Comparison of ENCODE assay signal across 9 cellular contexts in genomic region chr15:55279100-55279745, GRCh38. TPM values are rescaled to one million over a fixed set of nuclear protein-coding genes. Genes with fewer than 3 reads are reported as not detected.
A peak's percentile ranks its signal among the peaks of the same experiment; 100 is the strongest.
DNase-seq lines count a peak whose midpoint lies in the region; ATAC-seq and TF ChIP-seq lines count a peak whose summit lies in the region.
"Had no signal": no experiment of that assay in that cellular context is flagged by ENCODE, and none has a peak within 500 bp of the region (broad histone marks: within the 10 kb centered on the region; RNA-seq: fewer than 3 reads in every experiment).

No MANE protein-coding gene starts in this region.

- RAD21 ChIA-PET in HCT116 (lab: Charles Lee; ENCODE audit: low non-redundant PET in 1 of 2, low total read pairs in 2 of 2, uncharacterized antibody in 2 of 2, unreplicated experiment in 2 of 2): no interaction called here

- TF ChIP-seq POLR2A in HCT116 (IDR thresholded peaks at IDR 0.05; ENCODE audit: borderline replicate concordance, extremely low read depth, insufficient read depth, insufficient read length) (no peak), gastroesophageal sphincter (IDR thresholded peaks at IDR 0.05) (no peak)

- no TSS peak for BruUV-seq in HCT116 (replicated peaks; lab: Mats Ljungman, UMichigan)

- TF ChIP-seq EP300 in gastroesophageal sphincter (IDR thresholded peaks at IDR 0.05): no peak

- no peak overlapping the region for H3K9ac ChIP-seq in HCT116 (ENCODE audit: low read length)

- no peaks in the 10 kb centered on the region for H3K9me3 Mint-ChIP-seq in CD4-positive, CD25-positive, alpha-beta regulatory T cell
- no peaks in the 10 kb centered on the region for H3K9me3 Mint-ChIP-seq in activated naive CD8-positive, alpha-beta T cell (ENCODE audit: low read depth)
- H3K9me3 Mint-ChIP-seq in naive B cell: peaks cover 0 to 4% (median 0%) of the 10 kb centered on the region in 7 donors
- no peaks in the 10 kb centered on the region for H3K9me3 Mint-ChIP-seq in chondrocyte (ENCODE audit: low read depth)

- POLR2A ChIA-PET in HCT116 (lab: Charles Lee): no interaction called here

- no peaks in the 10 kb centered on the region for H3K27me3 ChIP-seq in CD4-positive, CD25-positive, alpha-beta regulatory T cell (ENCODE audit: control insufficient read depth, insufficient read depth, low read length)
- H3K27me3 ChIP-seq in HCT116 (ENCODE audit: insufficient read depth, low read length) (no peaks in the 10 kb centered on the region), gastroesophageal sphincter (no peaks in the 10 kb centered on the region)

- CTCF ChIA-PET in HCT116 (lab: Charles Lee): no interaction called here

- H3K79me2 ChIP-seq in HCT116 (ENCODE audit: insufficient read depth, low read length): no peaks in the 10 kb centered on the region

- H3K4me3 ChIP-seq in CD4-positive, CD25-positive, alpha-beta regulatory T cell (ENCODE audit: low read depth, low read length): peak overlapping the region; percentile 59
- H3K4me3 ChIP-seq in HCT116 (replicated peaks in 1 of 2; ENCODE audit: low read depth in 1 of 2, low read length in 2 of 2): no peak overlapping the region
- H3K4me3 ChIP-seq in gastroesophageal sphincter: no peak overlapping the region
- H3K4me3 ChIP-seq: lung had no signal

- 88 to 97% methylated on average over 2 of the region's 2 CpGs for WGBS in gastroesophageal sphincter (ENCODE audit: low coverage in 1 of 2), 2 donors

- H3K4me1 ChIP-seq in CD4-positive, CD25-positive, alpha-beta regulatory T cell (ENCODE audit: control insufficient read depth, insufficient read depth, low read length, poor library complexity, severe bottlenecking): peaks cover 83% of the 10 kb centered on the region
- H3K4me1 ChIP-seq in HCT116 (ENCODE audit: control insufficient read depth in 1 of 2, insufficient read depth in 2 of 2, low read length in 2 of 2): peaks cover 11 to 22% of the 10 kb centered on the region in 2 experiments
- peaks cover 0 to 31% (median 5%) of the 10 kb centered on the region in 3 donors for H3K4me1 ChIP-seq in gastroesophageal sphincter

- H2AFZ ChIP-seq in HCT116 (ENCODE audit: low read depth, low read length, poor library complexity, severe bottlenecking): no peak overlapping the region

- H3K27ac ChIP-seq in CD4-positive, CD25-positive, alpha-beta regulatory T cell (ENCODE audit: insufficient read depth, low read length, poor library complexity, severe bottlenecking): peak overlapping the region; percentile 82
- H3K27ac ChIP-seq in HCT116 (ENCODE audit: low read depth, low read length) (no peak overlapping the region), gastroesophageal sphincter (no peak overlapping the region)

- H3K9me2 ChIP-seq in HCT116 (ENCODE audit: insufficient read depth): no peaks in the 10 kb centered on the region

- H3K27me3 Mint-ChIP-seq in CD4-positive, CD25-positive, alpha-beta regulatory T cell: no peaks in the 10 kb centered on the region
- H3K27me3 Mint-ChIP-seq in activated naive CD8-positive, alpha-beta T cell: no peaks in the 10 kb centered on the region
- H3K27me3 Mint-ChIP-seq in naive B cell (no peaks in the 10 kb centered on the region), chondrocyte (ENCODE audit: low read depth) (no peaks in the 10 kb centered on the region)

- peak overlapping the region; percentile 90 to 95 (median 95) for H3K27ac Mint-ChIP-seq in CD4-positive, CD25-positive, alpha-beta regulatory T cell
- peak overlapping the region; percentile 97 for H3K27ac Mint-ChIP-seq in activated naive CD8-positive, alpha-beta T cell
- H3K27ac Mint-ChIP-seq in naive B cell: peak overlapping the region in 5 of 6 donors; percentile 15 to 94 (median 68)
- no peak overlapping the region for H3K27ac Mint-ChIP-seq in chondrocyte (ENCODE audit: unreplicated experiment)

- no peaks in the 10 kb centered on the region for H4K20me1 ChIP-seq in HCT116 (ENCODE audit: insufficient read depth)

- no peak for DNase-seq in CD4-positive, CD25-positive, alpha-beta regulatory T cell
- DNase-seq in HCT116 (ENCODE audit: low read depth, low spot score) (no peak), naive B cell (no peak), chondrocyte (ENCODE audit: low spot score) (no peak), HuH-7.5 (ENCODE audit: low spot score) (no peak)
- DNase-seq: activated CD8-positive, alpha-beta memory T cell treated with anti-CD3 and anti-CD28 coated beads for 24 hours had no signal

- no peaks in the 10 kb centered on the region for H3K36me3 ChIP-seq in CD4-positive, CD25-positive, alpha-beta regulatory T cell (ENCODE audit: control insufficient read depth, insufficient read depth, low read length)
- H3K36me3 ChIP-seq in HCT116 (ENCODE audit: control insufficient read depth in 1 of 2, insufficient read depth in 2 of 2, low read length in 2 of 2) (no peaks in the 10 kb centered on the region), gastroesophageal sphincter (no peaks in the 10 kb centered on the region)

- ATAC-seq in CD4-positive, CD25-positive, alpha-beta regulatory T cell (ENCODE audit: low read depth in 2 of 2): no peak
- ATAC-seq in HCT116 (peak; percentile 39; the same call in 1 of the 2 replicates), naive B cell (ENCODE audit: low read depth in 2 of 2) (no peak), gastroesophageal sphincter (no peak)

- intact Hi-C loops in HCT116 (cut with micrococcal nuclease): no loop called here

- TF ChIP-seq RAD21 in HCT116 (IDR thresholded peaks at IDR 0.05; ENCODE audit: low read depth): no peak

- peaks cover 3% of the 10 kb centered on the region for H3K36me3 Mint-ChIP-seq in CD4-positive, CD25-positive, alpha-beta regulatory T cell
- H3K36me3 Mint-ChIP-seq in activated naive CD8-positive, alpha-beta T cell: peaks cover under 1% of the 10 kb centered on the region
- no peaks in the 10 kb centered on the region for H3K36me3 Mint-ChIP-seq in naive B cell
- no peaks in the 10 kb centered on the region for H3K36me3 Mint-ChIP-seq in chondrocyte (ENCODE audit: low read depth)

- peaks cover 45 to 91% (median 74%) of the 10 kb centered on the region in 4 donors for H3K4me1 Mint-ChIP-seq in CD4-positive, CD25-positive, alpha-beta regulatory T cell
- H3K4me1 Mint-ChIP-seq in activated naive CD8-positive, alpha-beta T cell (ENCODE audit: low read depth): peaks cover 87% of the 10 kb centered on the region
- peaks cover 51 to 75% (median 74%) of the 10 kb centered on the region in 3 donors for H3K4me1 Mint-ChIP-seq in naive B cell
- peaks cover 33% of the 10 kb centered on the region for H3K4me1 Mint-ChIP-seq in chondrocyte (ENCODE audit: low read depth)

- H3K9me3 ChIP-seq in CD4-positive, CD25-positive, alpha-beta regulatory T cell (ENCODE audit: control insufficient read depth in 2 of 2, low read length in 2 of 2): no peaks in the 10 kb centered on the region
- H3K9me3 ChIP-seq in HCT116 (ENCODE audit: control insufficient read depth in 1 of 2, insufficient read depth in 1 of 2, low read depth in 1 of 2, low read length in 2 of 2): no peaks in the 10 kb centered on the region
- H3K9me3 ChIP-seq in gastroesophageal sphincter: no peaks in the 10 kb centered on the region

- H3K4me2 ChIP-seq in HCT116 (ENCODE audit: low read length): peak overlapping the region; percentile 63

- TF ChIP-seq CTCF in HCT116 (IDR thresholded peaks at IDR 0.05 in 2 of 3, conservative IDR thresholded peaks at IDR 0.05 in 1 of 3; ENCODE audit: borderline replicate concordance in 1 of 3, insufficient read depth in 1 of 3, low read depth in 2 of 3, low read length in 2 of 3) (no peak), chondrocyte (IDR thresholded peaks at IDR 0.05) (no peak), gastroesophageal sphincter (IDR thresholded peaks at IDR 0.05) (no peak)

- peak overlapping the region; percentile 55 to 79 (median 76) for H3K4me3 Mint-ChIP-seq in CD4-positive, CD25-positive, alpha-beta regulatory T cell
- peak overlapping the region; percentile 64 for H3K4me3 Mint-ChIP-seq in activated naive CD8-positive, alpha-beta T cell
- H3K4me3 Mint-ChIP-seq in naive B cell (peak overlapping the region in 1 of 8 donors; percentile 2), chondrocyte (ENCODE audit: unreplicated experiment) (no peak overlapping the region)

TF ChIP-seq in HCT116, 20 proteins besides CTCF, POLR2A, EP300 and RAD21 (continues in another document):
- no peak for TF ChIP-seq SIN3A (IDR thresholded peaks at IDR 0.05; ENCODE audit: low read depth)
- no peak for TF ChIP-seq EZH2phosphoT487 (IDR thresholded peaks at IDR 0.05; ENCODE audit: borderline replicate concordance)
- TF ChIP-seq EGR1 (IDR thresholded peaks at IDR 0.05; ENCODE audit: low read depth): no peak
- no peak for TF ChIP-seq SRF (IDR thresholded peaks at IDR 0.05; ENCODE audit: low read depth)
- no peak for TF ChIP-seq ZFX (IDR thresholded peaks at IDR 0.05)
- TF ChIP-seq TCF7L2 (IDR thresholded peaks at IDR 0.05; ENCODE audit: borderline replicate concordance, extremely low read depth, insufficient read depth, insufficient read length): no peak
- no peak for TF ChIP-seq ELF1 (IDR thresholded peaks at IDR 0.05; ENCODE audit: borderline replicate concordance, low read depth)
- TF ChIP-seq, protein P1, sequence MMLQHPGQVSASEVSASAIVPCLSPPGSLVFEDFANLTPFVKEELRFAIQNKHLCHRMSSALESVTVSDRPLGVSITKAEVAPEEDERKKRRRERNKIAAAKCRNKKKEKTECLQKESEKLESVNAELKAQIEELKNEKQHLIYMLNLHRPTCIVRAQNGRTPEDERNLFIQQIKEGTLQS (IDR thresholded peaks at IDR 0.05): no peak
- no peak for TF ChIP-seq YY1 (IDR thresholded peaks at IDR 0.05; ENCODE audit: extremely low read depth, insufficient replicate concordance, low read depth, low read length)

RNA-seq across cellular contexts. Expression of gene RAB27A, which starts 10.4 kb away (rescaled TPM):
- 34.0 TPM for total RNA-seq in CD4-positive, CD25-positive, alpha-beta regulatory T cell
- polyA plus RNA-seq in CD4-positive, CD25-positive, alpha-beta regulatory T cell: 10 to 100 TPM; 39.1 to 69.2 (median 46.1) TPM
- total RNA-seq in HCT116 (2021; ENCODE audit: unreplicated experiment): 8.8 TPM
- polyA plus RNA-seq in HCT116 (2012): 5.1 and 5.4 TPM in 2 replicates
- 10 to 100 TPM; 23.5 to 32.7 (median 29.7) TPM for polyA plus RNA-seq in naive B cell (ENCODE audit: low read depth in 6 of 6)
- 16.8 to 18.3 TPM (median 17.5 TPM) in 3 replicates for total RNA-seq in chondrocyte
- 10 to 100 TPM; 16.9 to 29.7 (median 21.4) TPM for total RNA-seq in gastroesophageal sphincter

RNA-seq across cellular contexts. Expression of gene PIGBOS1, which starts 39.7 kb away (rescaled TPM):
- 9.4 TPM for total RNA-seq in CD4-positive, CD25-positive, alpha-beta regulatory T cell
- polyA plus RNA-seq in CD4-positive, CD25-positive, alpha-beta regulatory T cell: 10 to 100 TPM; 49.9 to 63.0 (median 56.1) TPM
- total RNA-seq in HCT116 (2021; ENCODE audit: unreplicated experiment): 15.3 TPM
- 12.3 and 13.4 TPM in 2 replicates for polyA plus RNA-seq in HCT116 (2012)
- 10 to 100 TPM; 27.5 to 61.5 (median 39.0) TPM for polyA plus RNA-seq in naive B cell (ENCODE audit: low read depth in 6 of 6)
- total RNA-seq in chondrocyte: 9.5 to 12.3 TPM (median 9.6 TPM) in 3 replicates
- total RNA-seq in gastroesophageal sphincter: 10 to 100 TPM in 3 of 4 donors, 1 to 10 TPM in 1; 6.7 to 19.6 (median 14.7) TPM

RNA-seq across cellular contexts. Expression of gene PIGB, which starts 39.8 kb away (rescaled TPM):
- total RNA-seq in CD4-positive, CD25-positive, alpha-beta regulatory T cell: 38.5 TPM
- polyA plus RNA-seq in CD4-positive, CD25-positive, alpha-beta regulatory T cell: 10 to 100 TPM; 14.3 to 19.1 (median 17.8) TPM
- total RNA-seq in HCT116 (2021; ENCODE audit: unreplicated experiment) (15.1 TPM), chondrocyte (8.1 to 16.9 TPM (median 8.9 TPM) in 3 replicates), gastroesophageal sphincter (10 to 100 TPM in 2 of 4 donors, 1 to 10 TPM in 2; 7.0 to 14.0 (median 9.0) TPM)
- 7.5 and 8.1 TPM in 2 replicates for polyA plus RNA-seq in HCT116 (2012)
- 10 to 100 TPM; 17.0 to 27.2 (median 24.1) TPM for polyA plus RNA-seq in naive B cell (ENCODE audit: low read depth in 6 of 6)
